8 cellular contexts compared by ENCODE assay signal in the genomic region with DNA sequence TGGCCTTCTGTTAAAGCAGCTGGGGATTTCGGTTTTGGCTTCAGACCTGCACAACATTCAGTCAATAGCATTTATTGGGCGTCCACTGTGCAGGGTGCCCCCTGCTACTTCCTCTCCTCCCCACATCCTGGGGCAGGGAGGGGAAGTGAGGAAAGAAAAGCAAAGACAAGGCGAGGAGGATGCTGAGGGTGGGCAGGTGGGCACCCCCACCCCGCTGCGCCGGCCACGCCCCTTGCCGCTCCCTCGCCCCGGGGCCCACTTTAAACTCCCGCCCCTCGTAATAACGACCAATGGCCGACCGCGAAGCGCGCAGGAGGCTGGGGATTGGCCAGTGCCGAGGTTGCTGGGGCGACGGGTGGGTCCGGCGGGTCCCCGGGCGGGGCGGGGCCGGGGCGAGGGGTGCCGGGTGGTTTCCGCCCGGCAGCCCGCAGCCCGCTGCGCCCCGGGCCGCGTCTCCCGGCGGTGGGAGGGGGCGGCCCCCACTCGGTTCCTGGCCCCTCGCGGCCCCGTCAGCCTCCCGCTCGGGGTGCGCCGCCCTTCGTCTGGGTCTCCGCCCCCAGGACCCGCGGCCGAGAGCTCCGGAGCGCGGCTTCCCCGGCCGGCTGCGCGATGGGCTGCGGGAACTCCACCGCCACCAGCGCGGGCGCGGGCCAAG. TPM values are rescaled to one million over a fixed set of nuclear protein-coding genes. Genes with fewer than 3 reads are reported as not detected.
DNase-seq lines count a peak whose midpoint lies in the region; ATAC-seq, FAIRE-seq and TF ChIP-seq lines count a peak whose summit lies in the region.

Gene C12orf75, plus strand, starts transcription at position 409 of the 655 bp plus-strand sequence. Its CDS starts 201 bp downstream, at position 610.

- peaks cover 31% of the 10 kb centered on the region for H3K79me2 ChIP-seq in keratinocyte (ENCODE audit: control insufficient read depth, insufficient read depth, low read length)

- ATAC-seq in GM19023 (IDR thresholded peaks at IDR 0.05; ENCODE audit: unreplicated experiment) (peak; percentile 89), HG03159 (IDR thresholded peaks at IDR 0.05; ENCODE audit: unreplicated experiment) (peak; percentile 84)

- H3K9me3 ChIP-seq in keratinocyte (ENCODE audit: control insufficient read depth, low read depth, low read length) = no peaks in the 10 kb centered on the region

- no peak for DNase-seq in AG09309 (ENCODE audit: low read depth)
- peak; percentile 75 for DNase-seq in NCI-H2227 treated with DMSO at 0.1 percent for 48 hours (lab: John Stamatoyannopoulos, UW)
- peak; percentile 69 for DNase-seq in activated CD4-positive, CD25-positive, alpha-beta regulatory T cell treated with anti-CD3 and anti-CD28 coated beads, Interleukin-2, amount 50 U/mL, for 16 hours (ENCODE audit: low read depth, low spot score)
- peak; percentile 82 for DNase-seq in central memory CD4-positive, alpha-beta T cell
- no peak for DNase-seq in keratinocyte (ENCODE audit: low read depth, low spot score)
- DNase-seq in stimulated activated CD4-positive, alpha-beta T cell treated with anti-CD3 and anti-CD28 coated beads, Interleukin-15, amount 100 ng/mL, for 24 hours = peak; percentile 93

- no peak for FAIRE-seq in keratinocyte (lab: Jason Lieb, UNC)

- H3K9me1 ChIP-seq in keratinocyte (ENCODE audit: control insufficient read depth, extremely low read depth, insufficient read depth, low read length) = no peaks in the 10 kb centered on the region

- no peaks in the 10 kb centered on the region for H3K27me3 ChIP-seq in keratinocyte (ENCODE audit: control insufficient read depth, extremely low read depth, insufficient read depth, low read length)

- peak within 1 kb of the TSS; percentile 43 for H2AFZ ChIP-seq in keratinocyte (ENCODE audit: control insufficient read depth, low read length)

- peak within 1 kb of the TSS; percentile 64 for H3K27ac ChIP-seq in keratinocyte (ENCODE audit: control insufficient read depth, insufficient read depth, low read length)

- H3K4me3 ChIP-seq in AG09309 (ENCODE audit: control insufficient read depth, low read depth, low read length) (peak within 1 kb of the TSS; percentile 98), keratinocyte (ENCODE audit: control insufficient read depth in 2 of 3, extremely low read depth in 1 of 3, insufficient read depth in 2 of 3, low read depth in 1 of 3, low read length in 3 of 3) (peak within 1 kb of the TSS; percentile 68 to 82 (median 76))

- peaks cover 43% of the 10 kb centered on the region for H3K4me1 ChIP-seq in keratinocyte (ENCODE audit: control insufficient read depth, extremely low read depth, insufficient read depth, low read length)

- peak within 1 kb of the TSS; percentile 66 for H3K9ac ChIP-seq in keratinocyte (ENCODE audit: control insufficient read depth, extremely low read depth, insufficient read depth, low read length)

- H4K20me1 ChIP-seq in keratinocyte (ENCODE audit: control insufficient read depth, extremely low read depth, insufficient read depth, low read length) = no peaks in the 10 kb centered on the region

- peak within 1 kb of the TSS; percentile 97 for H3K4me2 ChIP-seq in keratinocyte (ENCODE audit: control insufficient read depth, extremely low read depth, insufficient read depth, low read depth, low read length)

- TF ChIP-seq CTCF in AG09309 (IDR thresholded peaks at IDR 0.05; ENCODE audit: control insufficient read depth, insufficient read depth, low read depth, low read length, missing control alignments) (no peak), keratinocyte (optimal IDR thresholded peaks at IDR 0.05 in 1 of 3, IDR thresholded peaks at IDR 0.05 in 1 of 3, conservative IDR thresholded peaks at IDR 0.05 in 1 of 3; ENCODE audit: extremely low read depth in 1 of 3, insufficient read depth in 2 of 3, low read length in 3 of 3) (no peak)

- dilution Hi-C loops in keratinocyte (cut with MboI; ENCODE audit: extremely low pct_ligation_motif_present, low sequenced_read_pairs) = no loop called here

- H3K36me3 ChIP-seq in keratinocyte (ENCODE audit: control insufficient read depth in 2 of 2, extremely low read depth in 1 of 2, insufficient read depth in 2 of 2, low read length in 2 of 2) = no peaks in the 10 kb centered on the region

RNA-seq across cellular contexts. Expression of gene C12orf75, which starts in this region (rescaled TPM):
- 114 to 160 TPM (median 123 TPM) in 3 replicates for polyA plus RNA-seq in keratinocyte
- 16.9 TPM for polyA plus RNA-seq in keratinocyte (2011; ENCODE audit: low read depth)
- polyA plus RNA-seq in keratinocyte (2011; cell fraction: cytosol; rRNA removed) = 159 and 285 TPM in 2 replicates
- polyA plus RNA-seq in keratinocyte (2011; cell fraction: nucleus; rRNA removed) = 40.4 and 50.7 TPM in 2 replicates
- 33.3 and 120 TPM in 2 replicates for polyA plus RNA-seq in keratinocyte (2012; ENCODE audit: low replicate concordance)
- polyA minus RNA-seq in keratinocyte = 6.0 to 46.7 TPM (median 32.0 TPM) in 3 replicates
- polyA minus RNA-seq in keratinocyte (2011; cell fraction: cytosol; rRNA and poly(A)+ RNA removed) = 82.7 TPM
- 12.0 and 18.7 TPM in 2 replicates for polyA minus RNA-seq in keratinocyte (2011; cell fraction: nucleus; rRNA and poly(A)+ RNA removed)

Comparison
In these comparisons a context has a peak if more than half of its experiments do, and no peak if none do; other contexts are left out.
1. DNase-seq: peak in NCI-H2227 treated with DMSO at 0.1 percent for 48 hours (single experiment), activated CD4-positive, CD25-positive, alpha-beta regulatory T cell treated with anti-CD3 and anti-CD28 coated beads, Interleukin-2, amount 50 U/mL, for 16 hours (single experiment), central memory CD4-positive, alpha-beta T cell (single experiment) and stimulated activated CD4-positive, alpha-beta T cell treated with anti-CD3 and anti-CD28 coated beads, Interleukin-15, amount 100 ng/mL, for 24 hours (single experiment); none in AG09309 (single experiment) and keratinocyte (single experiment).